In the genomic region with DNA sequence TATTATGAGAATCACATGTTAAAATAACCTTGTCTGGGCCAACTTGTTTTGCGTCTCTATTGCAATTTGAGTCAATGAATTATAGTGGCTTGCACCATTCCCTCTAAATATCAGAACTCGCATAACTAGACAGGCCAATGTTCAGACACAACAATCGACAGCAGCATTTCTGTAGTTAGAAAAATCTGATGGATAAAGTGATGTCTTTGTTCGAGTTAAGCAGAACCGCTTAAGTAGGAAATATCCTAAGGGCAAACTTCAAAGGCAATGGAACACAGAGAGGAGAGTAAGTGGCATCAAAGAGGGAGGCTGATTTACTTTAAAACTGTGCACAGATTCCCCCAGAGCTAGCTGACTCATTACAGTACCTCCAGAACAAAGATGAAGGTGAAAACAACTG, we compare ENCODE assay signal across 30 cellular contexts.
"Had no signal": no experiment of that assay in that cellular context is flagged by ENCODE, and none has a peak within 500 bp of the region (broad histone marks: within the 10 kb centered on the region; RNA-seq: fewer than 3 reads in every experiment).

No MANE protein-coding gene starts in this region.

- H3K27me3 Mint-ChIP-seq: naive B cell; stimulated activated memory B cell treated with anti-CD40 and anti-IgM and Interleukin-4, amounts not matched to agents 10 μg/mL and 1 μg/mL and 100 μg/mL, for 72 hours; stimulated activated naive CD8-positive, alpha-beta T cell treated with anti-CD3 and anti-CD28 coated beads, Interleukin-15, amount 100 ng/mL, for 72 hours had no signal

- FAIRE-seq: pancreas, urothelium cell line had no signal

- H3K27ac ChIP-seq: neutrophil, pancreas, prostate gland, right atrium auricular region, right lobe of liver, skin epidermis, spleen, suprapubic skin, testis, tibial artery, transverse colon, upper lobe of left lung, vagina had no signal

- H3K9me3 ChIP-seq: neutrophil, pancreas, prostate gland, right atrium auricular region, right lobe of liver, suprapubic skin, testis, tibial artery, transverse colon, upper lobe of left lung, vagina had no signal

- H3K4me1 ChIP-seq: pancreas, prostate gland, right atrium auricular region, right lobe of liver, spleen, suprapubic skin, testis, tibial artery, transverse colon, upper lobe of left lung, vagina had no signal

- DNase-seq: naive B cell; naive thymus-derived CD8-positive, alpha-beta T cell; nucleus accumbens; pancreas; retina; right lobe of liver; spleen; stimulated activated CD4-positive, alpha-beta T cell treated with anti-CD3 and anti-CD28 coated beads, Interleukin-12 subunit alpha, Interleukin-12 subunit beta, amount 100 ng/mL, for 4 hours; stimulated activated CD4-positive, alpha-beta T cell treated with anti-CD3 and anti-CD28 coated beads, Interleukin-1b, Interleukin-23, amount 100 ng/mL, for 48 hours; stimulated activated CD4-positive, alpha-beta T cell treated with anti-CD3 and anti-CD28 coated beads, Interleukin-4, amount 100 ng/mL, for 1 hour; stimulated activated CD4-positive, alpha-beta T cell treated with anti-CD3 and anti-CD28 coated beads, Interleukin-4, amount 100 ng/mL, for 4 hours; stimulated activated CD8-positive, alpha-beta memory T cell treated with anti-CD3 and anti-CD28 coated beads, Interleukin-4, amount 100 ng/mL, for 48 hours; stimulated activated naive CD4-positive, alpha-beta T cell; stimulated activated naive CD8-positive, alpha-beta T cell treated with anti-CD3 and anti-CD28 coated beads, Interleukin-15, amount 100 ng/mL, for 72 hours; stimulated activated naive CD8-positive, alpha-beta T cell treated with anti-CD3 and anti-CD28 coated beads, Interleukin-15, Interleukin-2, amounts not matched to agents 100 U/mL and 50 U/mL, for 24 hours; substantia nigra; testis; tibial artery; transverse colon; upper lobe of left lung had no signal

- H3K27ac Mint-ChIP-seq: naive B cell; naive thymus-derived CD8-positive, alpha-beta T cell; nephron; stimulated activated memory B cell treated with anti-CD40 and anti-IgM and Interleukin-4, amounts not matched to agents 10 μg/mL and 1 μg/mL and 100 μg/mL, for 72 hours; stimulated activated naive CD8-positive, alpha-beta T cell treated with anti-CD3 and anti-CD28 coated beads, Interleukin-15, amount 100 ng/mL, for 72 hours had no signal

- H3K36me3 Mint-ChIP-seq: naive B cell; naive thymus-derived CD8-positive, alpha-beta T cell; stimulated activated memory B cell treated with anti-CD40 and anti-IgM and Interleukin-4, amounts not matched to agents 10 μg/mL and 1 μg/mL and 100 μg/mL, for 72 hours had no signal

- H3K36me3 ChIP-seq: neutrophil, pancreas, prostate gland, right atrium auricular region, right lobe of liver, spleen, suprapubic skin, transverse colon, upper lobe of left lung, vagina had no signal

- H3K4me3 Mint-ChIP-seq: naive B cell; naive thymus-derived CD8-positive, alpha-beta T cell; nephron; stimulated activated memory B cell treated with anti-CD40 and anti-IgM and Interleukin-4, amounts not matched to agents 10 μg/mL and 1 μg/mL and 100 μg/mL, for 72 hours; stimulated activated naive CD8-positive, alpha-beta T cell treated with anti-CD3 and anti-CD28 coated beads, Interleukin-15, amount 100 ng/mL, for 72 hours had no signal

- H3K4me1 Mint-ChIP-seq: naive B cell; nephron; stimulated activated memory B cell treated with anti-CD40 and anti-IgM and Interleukin-4, amounts not matched to agents 10 μg/mL and 1 μg/mL and 100 μg/mL, for 72 hours; stimulated activated naive CD8-positive, alpha-beta T cell treated with anti-CD3 and anti-CD28 coated beads, Interleukin-15, amount 100 ng/mL, for 72 hours had no signal

- H3K4me3 ChIP-seq: pancreas, prostate gland, right atrium auricular region, right lobe of liver, skin epidermis, smooth muscle cell, spleen, suprapubic skin, testis, tibial artery, transverse colon, upper lobe of left lung, vagina had no signal

- H3K27me3 ChIP-seq: neutrophil, pancreas, right atrium auricular region, right lobe of liver, spleen, suprapubic skin, testis, tibial artery, transverse colon, upper lobe of left lung, vagina had no signal

- H3K4me2 ChIP-seq: smooth muscle cell had no signal
